8 cellular contexts compared by ENCODE assay signal in genomic region chr6:10412165-10412947, GRCh38. TPM values are rescaled to one million over a fixed set of nuclear protein-coding genes. Genes with fewer than 3 reads are reported as not detected.
DNase-seq lines count a peak whose midpoint lies in the region; ATAC-seq and TF ChIP-seq lines count a peak whose summit lies in the region.

No MANE protein-coding gene starts in this region.

- WGBS in liver = under 1% methylated on average over 75 of the region's 75 CpGs

- H3K4me3 ChIP-seq in HUES48 (ENCODE audit: low read depth, low read length) (peak overlapping the region; percentile 57), liver (ENCODE audit: low read depth in 1 of 3, low read length in 3 of 3) (peak overlapping the region; percentile 51 to 63 (median 60))

- H3K36me3 ChIP-seq in HUES48 (ENCODE audit: control insufficient read depth, insufficient read depth, low read length) (no peaks in the 10 kb centered on the region), liver (ENCODE audit: control insufficient read depth in 4 of 4, insufficient read depth in 3 of 4, low read depth in 1 of 4, low read length in 3 of 4) (no peaks in the 10 kb centered on the region)

- H3K9me3 ChIP-seq in HUES48 (ENCODE audit: control insufficient read depth, insufficient read depth, low read length) (no peaks in the 10 kb centered on the region), liver (ENCODE audit: control insufficient read depth in 4 of 4, low read length in 3 of 4) (peaks cover 0 to 14% (median 4%) of the 10 kb centered on the region in 4 donors)

- DNase-seq in ELF-1 (ENCODE audit: low read depth, low spot score) = peak; percentile 83
- DNase-seq in SHP77 treated with DMSO at 0.1 percent for 48 hours (lab: John Stamatoyannopoulos, UW) = peak; percentile 37
- peak; percentile 29 for DNase-seq in cerebellar cortex (ENCODE audit: low spot score)
- DNase-seq in stimulated activated naive CD8-positive, alpha-beta T cell treated with anti-CD3 and anti-CD28 coated beads, Interleukin-15, amount 100 ng/mL, for 72 hours = peak; percentile 57 to 60
- no peak for DNase-seq in KG1 (lab: John Stamatoyannopoulos, UW)

- H3K9ac ChIP-seq in HUES48 (ENCODE audit: low read depth, low read length) = no peak overlapping the region
- no peak overlapping the region for H3K9ac ChIP-seq in liver (ENCODE audit: low read depth in 1 of 2, low read length in 2 of 2)

- H3K4me1 ChIP-seq in HUES48 (ENCODE audit: control insufficient read depth, insufficient read depth, low read length) (peaks cover 62% of the 10 kb centered on the region), liver (ENCODE audit: control insufficient read depth in 4 of 4, insufficient read depth in 4 of 4, low read length in 3 of 4) (peaks cover 21 to 52% (median 34%) of the 10 kb centered on the region in 4 donors)

- no peak for TF ChIP-seq CTCF in liver (IDR thresholded peaks at IDR 0.05; ENCODE audit: low read depth, low read length, missing input control)

- H3K4me3 Mint-ChIP-seq in stimulated activated naive CD8-positive, alpha-beta T cell treated with anti-CD3 and anti-CD28 coated beads, Interleukin-15, amount 100 ng/mL, for 72 hours = peak overlapping the region; percentile 84 to 87

- H3K4me1 Mint-ChIP-seq in stimulated activated naive CD8-positive, alpha-beta T cell treated with anti-CD3 and anti-CD28 coated beads, Interleukin-15, amount 100 ng/mL, for 72 hours = peaks cover 74% of the 10 kb centered on the region

- H3K27me3 ChIP-seq in HUES48 (ENCODE audit: control insufficient read depth, insufficient read depth, low read length) (peaks cover 99% of the 10 kb centered on the region), liver (ENCODE audit: control insufficient read depth in 4 of 4, insufficient read depth in 4 of 4, low read length in 3 of 4) (peaks cover 12 to 34% (median 24%) of the 10 kb centered on the region in 4 donors)

- peaks cover 13 to 26% of the 10 kb centered on the region in 2 donors for H3K9me3 Mint-ChIP-seq in stimulated activated naive CD8-positive, alpha-beta T cell treated with anti-CD3 and anti-CD28 coated beads, Interleukin-15, amount 100 ng/mL, for 72 hours

- ATAC-seq in GM21367 (IDR thresholded peaks at IDR 0.05; ENCODE audit: unreplicated experiment) = peak; percentile 45
- ATAC-seq in stimulated activated naive CD8-positive, alpha-beta T cell treated with anti-CD3 and anti-CD28 coated beads, Interleukin-15, amount 100 ng/mL, for 72 hours = peak; percentile 78

- H3K27me3 Mint-ChIP-seq in stimulated activated naive CD8-positive, alpha-beta T cell treated with anti-CD3 and anti-CD28 coated beads, Interleukin-15, amount 100 ng/mL, for 72 hours = peaks cover 99% of the 10 kb centered on the region

- peak overlapping the region; percentile 77 to 89 for H3K27ac Mint-ChIP-seq in stimulated activated naive CD8-positive, alpha-beta T cell treated with anti-CD3 and anti-CD28 coated beads, Interleukin-15, amount 100 ng/mL, for 72 hours

- no peak for TF ChIP-seq RAD21 in liver (IDR thresholded peaks at IDR 0.05)

- peak overlapping the region; percentile 54 for H3K27ac ChIP-seq in HUES48 (ENCODE audit: low read depth, low read length)
- no peak overlapping the region for H3K27ac ChIP-seq in liver (ENCODE audit: low read depth in 1 of 2, low read length in 2 of 2)

TF ChIP-seq in liver, 16 proteins besides CTCF, POLR2A, EP300 and RAD21:
- TF ChIP-seq FOXA2 (IDR thresholded peaks at IDR 0.05) (no peak), FOXA1 (IDR thresholded peaks at IDR 0.05) (no peak), SP1 (IDR thresholded peaks at IDR 0.05) (no peak), NR2F2 (IDR thresholded peaks at IDR 0.05) (no peak), ZBTB33 (IDR thresholded peaks at IDR 0.05) (no peak), HNF4G (IDR thresholded peaks at IDR 0.05) (no peak), YY1 (IDR thresholded peaks at IDR 0.05) (no peak), TAF1 (conservative IDR thresholded peaks at IDR 0.05) (no peak), RXRA (IDR thresholded peaks at IDR 0.05) (no peak), GABPA (IDR thresholded peaks at IDR 0.05 in 1 of 2, conservative IDR thresholded peaks at IDR 0.05 in 1 of 2) (no peak), EGR1 (IDR thresholded peaks at IDR 0.05; ENCODE audit: low read depth in 2 of 2) (no peak), REST (IDR thresholded peaks at IDR 0.05) (no peak), JUND (IDR thresholded peaks at IDR 0.05) (no peak), MAX (IDR thresholded peaks at IDR 0.05) (no peak), HNF4A (conservative IDR thresholded peaks at IDR 0.05) (no peak)

RNA-seq across cellular contexts. Expression of gene TFAP2A, which starts 2.5 kb away (rescaled TPM):
- total RNA-seq in liver = under 1 TPM in 1 of 2 donors, not detected in 1; 0.08 TPM
- polyA plus RNA-seq in liver = under 1 TPM in 1 of 2 donors, not detected in 1; 0.03 TPM
